ENCODE assay signal across 22 cellular contexts in genomic region chr12:44253338-44253856, GRCh38.
"Had no signal": no experiment of that assay in that cellular context is flagged by ENCODE, and none has a peak within 500 bp of the region (broad histone marks: within the 10 kb centered on the region; RNA-seq: fewer than 3 reads in every experiment).

No MANE protein-coding gene starts in this region.

- H3K4me3 ChIP-seq: MG63 had no signal

- H3K27me3 ChIP-seq: MG63 had no signal

- H3K4me2 ChIP-seq: SK-N-SH had no signal

- H3K36me3 ChIP-seq: MG63 had no signal

- H3K4me1 Mint-ChIP-seq: T-cell had no signal

- H3K27me3 Mint-ChIP-seq: T-cell had no signal

- H3K9ac ChIP-seq: SK-N-SH had no signal

- DNase-seq: IMR-90, Karpas-422, KG1, MG63, NCI-H1092, NCI-H1105 treated with DMSO at 0.1 percent for 48 hours, NCI-H1436 treated with DMSO at 0.1 percent for 48 hours, NCI-H1694, NCI-H187 treated with DMSO at 0.1 percent for 48 hours, NCI-H2029 treated with DMSO at 0.1 percent for 48 hours, NCI-H2171, NCI-H226, NCI-H446, NCI-H510A, NCI-H524 treated with DMSO at 0.1 percent for 48 hours, NCI-H82, Right ventricle myocardium superior, RPMI8226, SIG-M5, SK-N-SH, SW 1271, T-cell had no signal

- H3K4me3 Mint-ChIP-seq: T-cell had no signal

- H3K9me3 ChIP-seq: MG63, SK-N-SH had no signal

- H3K27ac Mint-ChIP-seq: T-cell had no signal
